ENCODE assay signal across 9 cellular contexts in the genomic region with DNA sequence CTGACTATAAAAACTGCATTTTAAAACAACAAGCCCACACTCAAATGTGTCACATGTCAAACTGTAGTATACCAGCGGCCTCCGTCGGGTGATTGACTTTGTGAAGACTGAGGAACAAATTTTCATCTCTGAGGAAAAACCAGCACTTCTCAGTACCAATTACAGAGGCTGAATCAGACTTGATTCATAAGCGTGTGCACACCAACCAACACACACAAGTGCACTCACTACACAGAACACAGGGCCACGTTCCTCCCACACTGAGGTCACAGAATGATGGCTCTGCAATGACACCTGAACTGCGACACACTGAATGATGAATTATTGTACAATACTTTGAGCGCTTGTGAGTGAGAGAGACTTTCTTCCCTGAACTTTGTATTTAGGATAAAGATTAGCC. TPM values are rescaled to one million over a fixed set of nuclear protein-coding genes. Genes with fewer than 3 reads are reported as not detected.
DNase-seq lines count a peak whose midpoint lies in the region; ATAC-seq and TF ChIP-seq lines count a peak whose summit lies in the region.
"Had no signal": no experiment of that assay in that cellular context is flagged by ENCODE, and none has a peak within 500 bp of the region (broad histone marks: within the 10 kb centered on the region; RNA-seq: fewer than 3 reads in every experiment).

No MANE protein-coding gene starts in this region.

- peak overlapping the region; percentile 82 for H3K4me2 ChIP-seq in OCI-LY3 (ENCODE audit: low read length)

- peak; percentile 31 to 65 for ATAC-seq in naive thymus-derived CD8-positive, alpha-beta T cell
- ATAC-seq in GM21576 (IDR thresholded peaks at IDR 0.05; ENCODE audit: unreplicated experiment): no peak

- peaks cover 4% of the 10 kb centered on the region for H3K9me3 Mint-ChIP-seq in activated naive CD8-positive, alpha-beta T cell (ENCODE audit: low read depth)
- H3K9me3 Mint-ChIP-seq in naive thymus-derived CD8-positive, alpha-beta T cell: peaks cover 0 to 4% (median 0%) of the 10 kb centered on the region in 9 donors

- peaks cover 32% of the 10 kb centered on the region for H3K4me1 ChIP-seq in A673 (ENCODE audit: insufficient read depth, low read length, poor library complexity, severe bottlenecking)
- H3K4me1 ChIP-seq in OCI-LY3 (ENCODE audit: low read length): peaks cover 80% of the 10 kb centered on the region

- no peaks in the 10 kb centered on the region for H4K20me1 ChIP-seq in OCI-LY3 (ENCODE audit: insufficient read depth, low read length)

- H3K9ac ChIP-seq in OCI-LY3 (ENCODE audit: low read length): peak overlapping the region; percentile 51

- TF ChIP-seq CTCF in A673 (conservative IDR thresholded peaks at IDR 0.05; ENCODE audit: low read depth, low read length): no peak
- TF ChIP-seq CTCF in OCI-LY3 (IDR thresholded peaks at IDR 0.05; ENCODE audit: low read depth, low read length): no peak

- BruUV-seq in A673 (replicated peaks; lab: Mats Ljungman, UMichigan): no TSS peak

- peaks cover 6% of the 10 kb centered on the region for H3K9me3 ChIP-seq in A673 (ENCODE audit: low read depth, low read length, poor library complexity, severe bottlenecking)
- 0 out of 2 replicates have a peak, but pooled peaks cover 3% of the 10 kb centered on the region for H3K9me3 ChIP-seq in OCI-LY3 (ENCODE audit: insufficient read depth, low read length)

- no peak overlapping the region for H2AFZ ChIP-seq in OCI-LY3 (ENCODE audit: low read depth, low read length)

- H3K27me3 ChIP-seq in A673 (replicated peaks; ENCODE audit: insufficient read depth, low read depth, low read length, poor library complexity) (no peaks in the 10 kb centered on the region), OCI-LY3 (ENCODE audit: low read depth, low read length) (no peaks in the 10 kb centered on the region)

- H3K4me3 Mint-ChIP-seq in activated naive CD8-positive, alpha-beta T cell: peak overlapping the region; percentile 78
- H3K4me3 Mint-ChIP-seq in naive thymus-derived CD8-positive, alpha-beta T cell: peak overlapping the region; percentile 48 to 78 (median 61)

- H3K4me1 Mint-ChIP-seq in activated naive CD8-positive, alpha-beta T cell (ENCODE audit: low read depth): peaks cover 89% of the 10 kb centered on the region
- peaks cover 49 to 97% (median 89%) of the 10 kb centered on the region in 4 donors for H3K4me1 Mint-ChIP-seq in naive thymus-derived CD8-positive, alpha-beta T cell

- H3K36me3 ChIP-seq in A673 (ENCODE audit: insufficient read depth, low read length, poor library complexity, severe bottlenecking) (peaks cover 5% of the 10 kb centered on the region), OCI-LY3 (replicated peaks; ENCODE audit: low read depth, low read length) (peaks cover 43% of the 10 kb centered on the region)

- no peak overlapping the region for H3K4me3 ChIP-seq in A673 (ENCODE audit: low read depth, low read length, poor library complexity, severe bottlenecking)
- peak overlapping the region; percentile 35; the same call in 1 of the 2 replicates for H3K4me3 ChIP-seq in OCI-LY3 (ENCODE audit: low read length)

- intact Hi-C loops in A673 (cut with micrococcal nuclease; ENCODE audit: unreplicated experiment): no loop called here

- peak overlapping the region; percentile 31 for H3K27ac ChIP-seq in A673 (ENCODE audit: low read depth, low read length, poor library complexity, severe bottlenecking)
- H3K27ac ChIP-seq in OCI-LY3 (ENCODE audit: low read length): peak overlapping the region; percentile 94

- DNase-seq in A673 (ENCODE audit: low spot score) (no peak), H4 (ENCODE audit: low spot score) (no peak), NCI-H2081 (lab: John Stamatoyannopoulos, UW) (no peak), DMS 273 (lab: John Stamatoyannopoulos, UW; ENCODE audit: unreplicated experiment) (no peak)
- DNase-seq in naive thymus-derived CD8-positive, alpha-beta T cell: peak in 2 of 10 donors; percentile 31 to 36
- DNase-seq: NCI-H524 had no signal

- H3K27ac Mint-ChIP-seq in activated naive CD8-positive, alpha-beta T cell: peak overlapping the region; percentile 95
- H3K27ac Mint-ChIP-seq in naive thymus-derived CD8-positive, alpha-beta T cell: peak overlapping the region; percentile 85 to 97 (median 93)

- CTCF ChIA-PET in A673 (lab: Charles Lee): no interaction called here

- H3K79me2 ChIP-seq in OCI-LY3 (ENCODE audit: low read length): peaks cover 99% of the 10 kb centered on the region

- POLR2A ChIA-PET in A673 (lab: Charles Lee; ENCODE audit: low non-redundant PET): no interaction called here
- POLR2A ChIA-PET in naive thymus-derived CD8-positive, alpha-beta T cell (lab: Charles Lee): interaction anchor here (1.4 to 5.0 kb wide), 3 partner anchors 27 to 95 kb away, joined by 3 to 27 read pairs (median 3); no protein-coding TSS in a partner anchor

- H3K27me3 Mint-ChIP-seq in activated naive CD8-positive, alpha-beta T cell: no peaks in the 10 kb centered on the region
- no peaks in the 10 kb centered on the region for H3K27me3 Mint-ChIP-seq in naive thymus-derived CD8-positive, alpha-beta T cell

- peaks cover 23% of the 10 kb centered on the region for H3K36me3 Mint-ChIP-seq in activated naive CD8-positive, alpha-beta T cell
- peaks cover 9 to 70% (median 15%) of the 10 kb centered on the region in 3 donors for H3K36me3 Mint-ChIP-seq in naive thymus-derived CD8-positive, alpha-beta T cell

RNA-seq across cellular contexts. Expression of a gene that starts 29.6 kb away (rescaled TPM):
- 155 and 159 TPM in 2 replicates for total RNA-seq in A673 (2021)
- total RNA-seq in naive thymus-derived CD8-positive, alpha-beta T cell: 100 to 1,000 TPM; 445 to 470 TPM
- 100 to 1,000 TPM in 1 of 3 donors, 10 to 100 TPM in 2; 90.2 to 109 (median 96.4) TPM for polyA plus RNA-seq in naive thymus-derived CD8-positive, alpha-beta T cell
- total RNA-seq in H4 (2014; rRNA removed; shearing (Covaris generic)): 46.8 and 54.2 TPM in 2 replicates
